11 cellular contexts compared by ENCODE assay signal in the genomic region with DNA sequence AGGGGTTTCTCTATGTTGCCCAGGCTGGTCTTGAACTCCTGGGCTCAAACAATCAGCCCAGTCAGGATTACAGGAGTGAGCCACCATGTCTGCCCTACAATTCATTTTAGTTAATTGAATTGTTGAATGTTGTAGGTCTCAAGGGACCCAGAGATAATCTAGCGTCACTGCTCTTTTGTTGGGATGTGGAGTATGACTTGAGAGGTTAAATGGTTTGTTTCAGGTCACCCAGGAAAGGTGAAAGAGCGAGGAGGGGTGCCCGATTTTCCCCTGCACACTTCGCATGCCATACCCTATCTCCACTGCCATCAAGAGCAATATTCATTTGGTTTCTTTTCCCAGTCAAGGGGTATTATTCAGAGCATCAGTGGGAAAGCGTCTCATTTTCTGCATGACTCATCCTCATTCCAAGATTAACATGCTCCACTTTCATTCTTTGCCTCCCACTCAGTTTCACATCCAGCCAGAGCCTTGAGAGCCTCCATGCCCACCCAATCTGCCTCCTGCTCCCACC.
DNase-seq lines count a peak whose midpoint lies in the region; ATAC-seq and TF ChIP-seq lines count a peak whose summit lies in the region.
"Had no signal": no experiment of that assay in that cellular context is flagged by ENCODE, and none has a peak within 500 bp of the region (broad histone marks: within the 10 kb centered on the region; RNA-seq: fewer than 3 reads in every experiment).

No MANE protein-coding gene starts in this region.

- no peaks in the 10 kb centered on the region for H3K27me3 ChIP-seq in brain microvascular endothelial cell (replicated peaks)
- H3K27me3 ChIP-seq: testis had no signal

- no peak for ATAC-seq in GM19455 (IDR thresholded peaks at IDR 0.05; ENCODE audit: unreplicated experiment)
- ATAC-seq: WTC11 had no signal

- DNase-seq in AG08396 (ENCODE audit: low spot score) (peak; percentile 61), LoVo (ENCODE audit: low spot score) (peak; percentile 48), brain microvascular endothelial cell (peak; percentile 87), kidney glomerular epithelial cell (lab: John Stamatoyannopoulos, UW) (peak; percentile 87), medulla oblongata (ENCODE audit: extremely low spot score) (no peak), C1 segment of cervical spinal cord (lab: John Stamatoyannopoulos, UW) (no peak)
- DNase-seq in stimulated activated CD4-positive, alpha-beta T cell treated with anti-CD3 and anti-CD28 coated beads, Interleukin-4, amount 100 ng/mL, for 1 hour, result no peak
- DNase-seq: immature natural killer cell, testis had no signal

- no peaks in the 10 kb centered on the region for H3K36me3 ChIP-seq in brain microvascular endothelial cell (replicated peaks)

- in situ Hi-C loops in brain microvascular endothelial cell (cut with HindIII; ENCODE audit: low pct_ligation_motif_present, low sequenced_read_pairs), result no loop called here

- H3K27ac ChIP-seq in brain microvascular endothelial cell, result peak overlapping the region; percentile 52
- H3K27ac ChIP-seq: testis had no signal

- H3K4me3 ChIP-seq in brain microvascular endothelial cell (ENCODE audit: low read depth, low read length), result no peak overlapping the region
- H3K4me3 ChIP-seq: testis had no signal

- no peak for TF ChIP-seq CTCF in brain microvascular endothelial cell (IDR thresholded peaks at IDR 0.05; ENCODE audit: low read depth, low read length, missing control alignments)

Comparison
In these comparisons a context has a peak if more than half of its experiments do, and no peak if none do; other contexts are left out.
1. DNase-seq: peak in AG08396 (single experiment), LoVo (single experiment), brain microvascular endothelial cell (single experiment) and kidney glomerular epithelial cell (single experiment); none in medulla oblongata (single experiment), C1 segment of cervical spinal cord (0 of 14) and stimulated activated CD4-positive, alpha-beta T cell treated with anti-CD3 and anti-CD28 coated beads, Interleukin-4, amount 100 ng/mL, for 1 hour (single experiment).